In genomic region chr7:7566651-7567611, GRCh38 we compare ENCODE assay signal across 8 cellular contexts. TPM values are rescaled to one million over a fixed set of nuclear protein-coding genes. Genes with fewer than 3 reads are reported as not detected.
DNase-seq lines count a peak whose midpoint lies in the region; ATAC-seq, FAIRE-seq and TF ChIP-seq lines count a peak whose summit lies in the region.

TSS of gene MIOS (plus strand) at chr7:7566884. CDS start at chr7:7572476, 5,592 bp downstream.

- H3K36me3 Mint-ChIP-seq in activated T-helper 2 cell treated with anti-CD3 and anti-CD28 coated beads, Interferon-gamma antibody, Interleukin-2, Interleukin-4, amounts not matched to agents 10 μg/mL and 5 μg/mL and 100 μg/mL, durations not matched to agents 14 hours and 24 hours and 36 hours (ENCODE audit: low read depth): peaks cover 26% of the 10 kb centered on the region
- no peaks in the 10 kb centered on the region for H3K36me3 Mint-ChIP-seq in natural killer cell

- peak within 1 kb of the TSS; percentile 76 for H3K4me3 Mint-ChIP-seq in activated T-helper 2 cell treated with anti-CD3 and anti-CD28 coated beads, Interferon-gamma antibody, Interleukin-2, Interleukin-4, amounts not matched to agents 10 μg/mL and 5 μg/mL and 100 μg/mL, durations not matched to agents 14 hours and 24 hours and 36 hours (ENCODE audit: low read depth)
- H3K4me3 Mint-ChIP-seq in natural killer cell: peak within 1 kb of the TSS; percentile 87

- peak within 1 kb of the TSS; percentile 61 for H3K27ac Mint-ChIP-seq in activated T-helper 2 cell treated with anti-CD3 and anti-CD28 coated beads, Interferon-gamma antibody, Interleukin-2, Interleukin-4, amounts not matched to agents 10 μg/mL and 5 μg/mL and 100 μg/mL, durations not matched to agents 14 hours and 24 hours and 36 hours
- H3K27ac Mint-ChIP-seq in natural killer cell: peak within 1 kb of the TSS in 1 of 2 donors; percentile 66

- POLR2A ChIA-PET in RWPE1 (lab: Yijun Ruan, JAX; ENCODE audit: low non-redundant PET): interaction anchor here (0.6 kb wide), 1 partner anchor 19 kb away, joined by 4 read pairs; no protein-coding TSS in a partner anchor

- TF ChIP-seq CTCF in RWPE1 (conservative IDR thresholded peaks at IDR 0.05; ENCODE audit: low read depth) (no peak), fibroblast of mammary gland (conservative IDR thresholded peaks at IDR 0.05; ENCODE audit: control insufficient read depth, insufficient read depth, low read depth, low read length) (no peak), natural killer cell (IDR thresholded peaks at IDR 0.05) (no peak)

- ATAC-seq in GM21381 (IDR thresholded peaks at IDR 0.05; ENCODE audit: unreplicated experiment) (peak; percentile 70), natural killer cell (peak; percentile 93 to 96 (median 94))

- FAIRE-seq in HTR-8/SVneo (lab: Jason Lieb, UNC): peak; percentile 84

- peak within 1 kb of the TSS; percentile 73 for H3K4me3 ChIP-seq in fibroblast of mammary gland (ENCODE audit: control insufficient read depth, low read depth, low read length)

- peak within 1 kb of the TSS; percentile 88 for H3K27ac ChIP-seq in RWPE1

- H3K27me3 Mint-ChIP-seq in activated T-helper 2 cell treated with anti-CD3 and anti-CD28 coated beads, Interferon-gamma antibody, Interleukin-2, Interleukin-4, amounts not matched to agents 10 μg/mL and 5 μg/mL and 100 μg/mL, durations not matched to agents 14 hours and 24 hours and 36 hours (ENCODE audit: low read depth): peaks cover 9% of the 10 kb centered on the region
- H3K27me3 Mint-ChIP-seq in natural killer cell (ENCODE audit: low read depth in 2 of 2): no peaks in the 10 kb centered on the region

- intact Hi-C loops in activated T-helper 2 cell treated with anti-CD3 and anti-CD28 coated beads, Interferon-gamma antibody, Interleukin-2, Interleukin-4, amounts not matched to agents 10 μg/mL and 5 μg/mL and 100 μg/mL, durations not matched to agents 14 hours and 24 hours and 36 hours (cut with micrococcal nuclease): loop anchor here (5.0 kb wide), 4 partner anchors 195 to 630 kb away; partner anchors contain the start of gene GLCCI1
- intact Hi-C loops in natural killer cell (cut with micrococcal nuclease): loop anchor here (1.0 to 2.0 kb wide), 2 partner anchors 73 to 384 kb away; partner anchors contain the start of genes C1GALT1 and UMAD1

- H3K9me3 Mint-ChIP-seq in activated T-helper 2 cell treated with anti-CD3 and anti-CD28 coated beads, Interferon-gamma antibody, Interleukin-2, Interleukin-4, amounts not matched to agents 10 μg/mL and 5 μg/mL and 100 μg/mL, durations not matched to agents 14 hours and 24 hours and 36 hours: no peaks in the 10 kb centered on the region
- H3K9me3 Mint-ChIP-seq in natural killer cell: no peaks in the 10 kb centered on the region

- DNase-seq in DMS153 (lab: John Stamatoyannopoulos, UW): peak; percentile 56
- DNase-seq in HTR-8/SVneo (ENCODE audit: insufficient read length, low spot score): peak; percentile 91
- DNase-seq in RWPE1 (ENCODE audit: low spot score): peak; percentile 94
- peak; percentile 76 for DNase-seq in activated T-helper 2 cell treated with anti-CD3 and anti-CD28 coated beads, Interferon-gamma antibody, Interleukin-2, Interleukin-4, amounts not matched to agents 10 μg/mL and 5 μg/mL and 100 μg/mL, durations not matched to agents 14 hours and 24 hours and 36 hours (ENCODE audit: low spot score)
- DNase-seq in fibroblast of mammary gland (ENCODE audit: low read depth): peak; percentile 79
- peak; percentile 87 for DNase-seq in natural killer cell
- DNase-seq in stimulated activated naive CD4-positive, alpha-beta T cell treated with Interleukin-2 at 50 U/mL for 16 hours (lab: John Stamatoyannopoulos, UW): peak; percentile 74

- peaks cover 27% of the 10 kb centered on the region for H3K4me1 Mint-ChIP-seq in activated T-helper 2 cell treated with anti-CD3 and anti-CD28 coated beads, Interferon-gamma antibody, Interleukin-2, Interleukin-4, amounts not matched to agents 10 μg/mL and 5 μg/mL and 100 μg/mL, durations not matched to agents 14 hours and 24 hours and 36 hours (ENCODE audit: low read depth)
- peaks cover 37 to 38% of the 10 kb centered on the region in 2 donors for H3K4me1 Mint-ChIP-seq in natural killer cell

- CTCF ChIA-PET in RWPE1 (lab: Yijun Ruan, JAX): interaction anchor here (0.6 kb wide), 1 partner anchor 702 kb away, joined by 3 read pairs; no protein-coding TSS in a partner anchor

RNA-seq across cellular contexts. Expression of gene MIOS, which starts in this region (rescaled TPM):
- 29.8 and 30.3 TPM in 2 replicates for total RNA-seq in activated T-helper 2 cell treated with anti-CD3 and anti-CD28 coated beads, Interferon-gamma antibody, Interleukin-2, Interleukin-4, amounts not matched to agents 10 μg/mL and 5 μg/mL and 100 μg/mL, durations not matched to agents 14 hours and 24 hours and 36 hours
- 10 to 100 TPM; 23.5 to 30.9 (median 28.9) TPM for total RNA-seq in natural killer cell

Comparison
In these comparisons a context has a peak if more than half of its experiments do, and no peak if none do; other contexts are left out.
1. Peak in every context shown above with its lines: DNase-seq, ATAC-seq, H3K4me3 ChIP-seq and H3K27ac ChIP-seq.